8 cellular contexts compared by ENCODE assay signal in the genomic region with DNA sequence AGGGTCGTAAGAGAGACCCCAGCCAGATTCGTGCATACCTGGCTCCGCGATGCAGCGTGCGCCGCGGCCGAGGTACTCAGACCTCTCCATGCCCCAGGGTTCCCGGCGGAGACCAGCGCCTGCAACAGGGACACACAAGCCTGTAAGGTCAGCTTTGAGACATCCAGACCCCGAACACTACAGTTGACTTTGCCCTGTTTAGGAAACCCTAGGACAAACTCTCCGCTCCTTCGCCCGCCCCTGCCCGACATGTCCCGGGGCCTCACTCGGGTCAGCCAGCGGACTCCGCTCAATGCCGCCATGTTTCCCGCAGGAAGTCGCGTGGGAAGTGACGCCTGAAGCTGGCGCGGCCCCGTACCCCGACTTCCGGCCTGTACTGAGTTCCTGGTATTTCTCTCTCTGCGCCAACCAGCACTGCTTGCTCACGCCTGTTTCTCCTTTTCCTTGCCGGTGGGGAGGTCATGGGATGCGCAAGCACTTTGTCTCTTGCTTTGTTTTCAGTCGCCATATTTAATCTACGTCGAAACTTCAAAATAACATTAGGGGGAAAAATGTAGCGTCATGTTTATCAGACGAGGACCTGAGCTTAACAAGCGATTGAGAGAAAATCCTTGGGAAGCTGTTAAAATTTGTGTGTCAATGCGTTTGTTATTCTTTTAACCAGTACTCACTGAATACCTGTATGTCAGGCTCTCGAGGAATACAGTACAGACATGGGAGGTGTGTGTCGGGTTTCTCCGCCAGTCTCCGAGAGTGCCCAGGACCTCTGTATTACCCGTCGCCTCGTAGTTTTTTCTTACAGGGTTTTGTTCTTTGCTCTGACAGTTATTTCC. TPM values are rescaled to one million over a fixed set of nuclear protein-coding genes. Genes with fewer than 3 reads are reported as not detected.
DNase-seq lines count a peak whose midpoint lies in the region; ATAC-seq, FAIRE-seq and TF ChIP-seq lines count a peak whose summit lies in the region.

Gene IDH3B (minus strand): TSS at position 330 of the 833 bp plus-strand sequence. CDS start 28 bp downstream, at position 302.

- H3K9ac ChIP-seq in HCT116 (ENCODE audit: low read length): peak within 1 kb of the TSS; percentile 97

- peaks cover 21% of the 10 kb centered on the region for H3K4me1 Mint-ChIP-seq in activated naive CD4-positive, alpha-beta T cell treated with anti-CD3 and anti-CD28 coated beads for 36 hours (ENCODE audit: low read depth)

- peak; percentile 69 for TF ChIP-seq POLR2A in HCT116 (IDR thresholded peaks at IDR 0.05; ENCODE audit: borderline replicate concordance, extremely low read depth, insufficient read depth, insufficient read length)

- no peaks in the 10 kb centered on the region for H3K9me3 Mint-ChIP-seq in activated naive CD4-positive, alpha-beta T cell treated with anti-CD3 and anti-CD28 coated beads for 36 hours

- ATAC-seq in HCT116: peak; percentile 88

- H3K4me1 ChIP-seq in HCT116 (ENCODE audit: control insufficient read depth in 1 of 2, insufficient read depth in 2 of 2, low read length in 2 of 2) (peaks cover 5 to 14% of the 10 kb centered on the region in 2 experiments), neutrophil (ENCODE audit: control insufficient read depth in 1 of 2, insufficient read depth in 1 of 2, low read depth in 1 of 2, low read length in 1 of 2) (peaks cover 10 to 11% of the 10 kb centered on the region in 2 experiments)

- CTCF ChIA-PET in HCT116 (lab: Charles Lee): no interaction called here
- CTCF ChIA-PET in activated naive CD4-positive, alpha-beta T cell treated with anti-CD3 and anti-CD28 coated beads for 36 hours (lab: Charles Lee): interaction anchor here (0.9 kb wide), 1 partner anchor 17 kb away, joined by 3 read pairs; no protein-coding TSS in a partner anchor

- POLR2A ChIA-PET in HCT116 (lab: Charles Lee): interaction anchor here (0.9 to 2.5 kb wide), 2 partner anchors 9 to 12 kb away, joined by 4 to 28 read pairs; partner anchors contain the start of gene NOP56

- peaks cover 13% of the 10 kb centered on the region for H3K36me3 Mint-ChIP-seq in activated naive CD4-positive, alpha-beta T cell treated with anti-CD3 and anti-CD28 coated beads for 36 hours (ENCODE audit: low read depth)

- peak within 1 kb of the TSS; percentile 95 for H3K4me3 Mint-ChIP-seq in activated naive CD4-positive, alpha-beta T cell treated with anti-CD3 and anti-CD28 coated beads for 36 hours

- no peaks in the 10 kb centered on the region for H3K27me3 ChIP-seq in HCT116 (ENCODE audit: insufficient read depth, low read length)
- H3K27me3 ChIP-seq in neutrophil: peaks cover 22% of the 10 kb centered on the region

- no peak within 1 kb of the TSS for H2AFZ ChIP-seq in HCT116 (ENCODE audit: low read depth, low read length, poor library complexity, severe bottlenecking)

- TF ChIP-seq RAD21 in HCT116 (IDR thresholded peaks at IDR 0.05; ENCODE audit: low read depth): no peak

- H3K4me2 ChIP-seq in HCT116 (ENCODE audit: low read length): peak within 1 kb of the TSS; percentile 92

- peaks cover 2% of the 10 kb centered on the region; the same call in 1 of the 2 replicates for H4K20me1 ChIP-seq in HCT116 (ENCODE audit: insufficient read depth)

- RAD21 ChIA-PET in HCT116 (lab: Charles Lee; ENCODE audit: low non-redundant PET in 1 of 2, low total read pairs in 2 of 2, uncharacterized antibody in 2 of 2, unreplicated experiment in 2 of 2): no interaction called here

- intact Hi-C loops in HCT116 (cut with micrococcal nuclease): no loop called here
- intact Hi-C loops in activated naive CD4-positive, alpha-beta T cell treated with anti-CD3 and anti-CD28 coated beads for 36 hours (cut with micrococcal nuclease): loop anchor here (1.0 kb wide), 2 partner anchors 12 to 194 kb away; partner anchors contain the start of genes NOP56 and SNRPB

- H3K36me3 ChIP-seq in HCT116 (ENCODE audit: control insufficient read depth in 1 of 2, insufficient read depth in 2 of 2, low read length in 2 of 2) (peaks cover 9 to 27% of the 10 kb centered on the region in 2 experiments; a peak in 3 of 4 replicates), neutrophil (peaks cover 24% of the 10 kb centered on the region)

- DNase-seq in HCT116 (ENCODE audit: low read depth, low spot score) (peak; percentile 71), MV-4-11 (lab: John Stamatoyannopoulos, UW) (peak; percentile 95), SK-N-DZ (ENCODE audit: low spot score) (peak; percentile 93), frontal cortex (ENCODE audit: low spot score in 2 of 2) (peak; percentile 79 to 92), substantia nigra (lab: John Stamatoyannopoulos, UW) (peak; percentile 62 to 97 (median 89))
- peak; percentile 96 for DNase-seq in activated naive CD4-positive, alpha-beta T cell treated with anti-CD3 and anti-CD28 coated beads for 36 hours

- H3K27ac ChIP-seq in HCT116 (ENCODE audit: low read depth, low read length) (peak within 1 kb of the TSS; percentile 63), neutrophil (peak within 1 kb of the TSS; percentile 91), substantia nigra (ENCODE audit: low read depth, low read length, poor library complexity, severe bottlenecking) (peak within 1 kb of the TSS; percentile 90)

- H3K9me3 ChIP-seq in HCT116 (ENCODE audit: control insufficient read depth in 1 of 2, insufficient read depth in 1 of 2, low read depth in 1 of 2, low read length in 2 of 2) (no peaks in the 10 kb centered on the region), neutrophil (no peaks in the 10 kb centered on the region)

- TSS peak; percentile 100 for BruUV-seq in HCT116 (replicated peaks; lab: Mats Ljungman, UMichigan)

- FAIRE-seq in G401.6 (lab: Jason Lieb, UNC) (peak; percentile 83), frontal cortex (lab: Jason Lieb, UNC) (no peak)

- H3K79me2 ChIP-seq in HCT116 (ENCODE audit: insufficient read depth, low read length): peaks cover 33% of the 10 kb centered on the region

- H3K27ac Mint-ChIP-seq in activated naive CD4-positive, alpha-beta T cell treated with anti-CD3 and anti-CD28 coated beads for 36 hours: peak within 1 kb of the TSS; percentile 97

- no peaks in the 10 kb centered on the region for H3K27me3 Mint-ChIP-seq in activated naive CD4-positive, alpha-beta T cell treated with anti-CD3 and anti-CD28 coated beads for 36 hours (ENCODE audit: low read depth)

- peak within 1 kb of the TSS; percentile 74 to 100 for H3K4me3 ChIP-seq in HCT116 (replicated peaks in 1 of 2; ENCODE audit: low read depth in 1 of 2, low read length in 2 of 2)
- H3K4me3 ChIP-seq in neutrophil (ENCODE audit: low read depth in 1 of 2, low read length in 1 of 2): peak within 1 kb of the TSS; percentile 77 to 80

- TF ChIP-seq CTCF in HCT116 (IDR thresholded peaks at IDR 0.05 in 2 of 3, conservative IDR thresholded peaks at IDR 0.05 in 1 of 3; ENCODE audit: borderline replicate concordance in 1 of 3, insufficient read depth in 1 of 3, low read depth in 2 of 3, low read length in 2 of 3) (no peak), neutrophil (IDR thresholded peaks at IDR 0.05) (peak; percentile 14)

- H3K9me2 ChIP-seq in HCT116 (ENCODE audit: insufficient read depth): no peaks in the 10 kb centered on the region

TF ChIP-seq in HCT116, 20 proteins besides CTCF, POLR2A, EP300 and RAD21 (continues in another document):
- TF ChIP-seq ELF1 (IDR thresholded peaks at IDR 0.05; ENCODE audit: borderline replicate concordance, low read depth) (peak; percentile 85; the same call in 1 of the 2 replicates), YY1 (IDR thresholded peaks at IDR 0.05; ENCODE audit: extremely low read depth, insufficient replicate concordance, low read depth, low read length) (peak; percentile 97), SIN3A (IDR thresholded peaks at IDR 0.05; ENCODE audit: low read depth) (peak; percentile 88), SP1 (IDR thresholded peaks at IDR 0.05; ENCODE audit: low read depth) (peak; percentile 46; the same call in 1 of the 2 replicates), EZH2 (IDR thresholded peaks at IDR 0.05) (no peak), MAX (IDR thresholded peaks at IDR 0.05) (peak; percentile 85), ZFX (IDR thresholded peaks at IDR 0.05) (peak; percentile 24; the same call in 1 of the 2 replicates), EGR1 (IDR thresholded peaks at IDR 0.05; ENCODE audit: low read depth) (peak; percentile 70), SRF (IDR thresholded peaks at IDR 0.05; ENCODE audit: low read depth) (peak; percentile 96), EZH2phosphoT487 (IDR thresholded peaks at IDR 0.05; ENCODE audit: borderline replicate concordance) (no peak)
- TF ChIP-seq, protein P1, sequence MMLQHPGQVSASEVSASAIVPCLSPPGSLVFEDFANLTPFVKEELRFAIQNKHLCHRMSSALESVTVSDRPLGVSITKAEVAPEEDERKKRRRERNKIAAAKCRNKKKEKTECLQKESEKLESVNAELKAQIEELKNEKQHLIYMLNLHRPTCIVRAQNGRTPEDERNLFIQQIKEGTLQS (IDR thresholded peaks at IDR 0.05): no peak
- TF ChIP-seq, protein P2, sequence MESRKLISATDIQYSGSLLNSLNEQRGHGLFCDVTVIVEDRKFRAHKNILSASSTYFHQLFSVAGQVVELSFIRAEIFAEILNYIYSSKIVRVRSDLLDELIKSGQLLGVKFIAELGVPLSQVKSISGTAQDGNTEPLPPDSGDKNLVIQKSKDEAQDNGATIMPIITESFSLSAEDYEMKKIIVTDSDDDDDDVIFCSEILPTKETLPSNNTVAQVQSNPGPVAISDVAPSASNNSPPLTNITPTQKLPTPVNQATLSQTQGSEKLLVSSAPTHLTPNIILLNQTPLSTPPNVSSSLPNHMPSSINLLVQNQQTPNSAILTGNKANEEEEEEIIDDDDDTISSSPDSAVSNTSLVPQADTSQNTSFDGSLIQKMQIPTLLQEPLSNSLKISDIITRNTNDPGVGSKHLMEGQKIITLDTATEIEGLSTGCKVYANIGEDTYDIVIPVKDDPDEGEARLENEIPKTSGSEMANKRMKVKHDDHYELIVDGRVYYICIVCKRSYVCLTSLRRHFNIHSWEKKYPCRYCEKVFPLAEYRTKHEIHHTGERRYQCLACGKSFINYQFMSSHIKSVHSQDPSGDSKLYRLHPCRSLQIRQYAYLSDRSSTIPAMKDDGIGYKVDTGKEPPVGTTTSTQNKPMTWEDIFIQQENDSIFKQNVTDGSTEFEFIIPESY (IDR thresholded peaks at IDR 0.05; ENCODE audit: extremely low read depth, insufficient replicate concordance, low read length): peak; percentile 59

RNA-seq across cellular contexts. Expression of gene IDH3B, which starts in this region (rescaled TPM):
- total RNA-seq in HCT116 (2021; ENCODE audit: unreplicated experiment) (132 TPM), frontal cortex (76.2 TPM)
- 174 and 176 TPM in 2 replicates for polyA plus RNA-seq in HCT116 (2012)
- polyA plus RNA-seq in SK-N-DZ (2014; cell fraction: cytosol; rRNA removed): 222 and 231 TPM in 2 replicates
- polyA plus RNA-seq in SK-N-DZ (2014; cell fraction: nucleus; rRNA removed): 452 and 535 TPM in 2 replicates
- 100 to 1,000 TPM; 123 to 125 TPM for total RNA-seq in activated naive CD4-positive, alpha-beta T cell treated with anti-CD3 and anti-CD28 coated beads for 36 hours

Comparison
In these comparisons a context has a peak if more than half of its experiments do, and no peak if none do; other contexts are left out.
1. Peak in every context shown above with its lines: DNase-seq, ATAC-seq, H3K4me3 ChIP-seq and H3K27ac ChIP-seq.